In genomic region chr3:47197287-47197686, GRCh38 we compare ENCODE assay signal across 26 cellular contexts.
"Had no signal": no experiment of that assay in that cellular context is flagged by ENCODE, and none has a peak within 500 bp of the region (broad histone marks: within the 10 kb centered on the region; RNA-seq: fewer than 3 reads in every experiment).

No MANE protein-coding gene starts in this region.

- H3K4me3 Mint-ChIP-seq: effector memory CD8-positive, alpha-beta T cell; immature natural killer cell; natural killer cell; neural crest cell; stimulated activated memory B cell treated with anti-CD40 and anti-IgM and Interleukin-4, amounts not matched to agents 10 μg/mL and 1 μg/mL and 100 μg/mL, for 72 hours; type B pancreatic cell had no signal

- DNase-seq: cortex of kidney; effector memory CD8-positive, alpha-beta T cell; erythroblast; esophagus squamous epithelium; foreskin melanocyte; glutamatergic neuron; hypothalamus; immature natural killer cell; islet precursor cell; kidney glomerular epithelial cell; left colon; left ventricle myocardium superior; lower lobe of right lung; natural killer cell; psoas muscle; right cardiac atrium; spleen; stimulated activated CD4-positive, alpha-beta T cell treated with anti-CD3 and anti-CD28 coated beads, Interleukin-4, amount 100 ng/mL, for 4 hours; stimulated activated naive CD8-positive, alpha-beta T cell treated with anti-CD3 and anti-CD28 coated beads, Interleukin-15, Interleukin-2, amounts not matched to agents 100 U/mL and 50 U/mL, for 24 hours; substantia nigra; testis; tibial artery had no signal

- H3K27ac Mint-ChIP-seq: effector memory CD8-positive, alpha-beta T cell; immature natural killer cell; natural killer cell; stimulated activated memory B cell treated with anti-CD40 and anti-IgM and Interleukin-4, amounts not matched to agents 10 μg/mL and 1 μg/mL and 100 μg/mL, for 72 hours; type B pancreatic cell had no signal

- H3K4me1 Mint-ChIP-seq: immature natural killer cell; natural killer cell; neural crest cell; stimulated activated memory B cell treated with anti-CD40 and anti-IgM and Interleukin-4, amounts not matched to agents 10 μg/mL and 1 μg/mL and 100 μg/mL, for 72 hours had no signal

- H3K4me3 ChIP-seq: esophagus squamous epithelium, lower lobe of right lung, psoas muscle, skin epidermis, spleen, testis, tibial artery had no signal

- H3K36me3 Mint-ChIP-seq: immature natural killer cell, natural killer cell had no signal

- H3K9me3 Mint-ChIP-seq: effector memory CD8-positive, alpha-beta T cell; natural killer cell; neural crest cell; stimulated activated memory B cell treated with anti-CD40 and anti-IgM and Interleukin-4, amounts not matched to agents 10 μg/mL and 1 μg/mL and 100 μg/mL, for 72 hours had no signal

- H3K27me3 Mint-ChIP-seq: effector memory CD8-positive, alpha-beta T cell; stimulated activated memory B cell treated with anti-CD40 and anti-IgM and Interleukin-4, amounts not matched to agents 10 μg/mL and 1 μg/mL and 100 μg/mL, for 72 hours; type B pancreatic cell had no signal
